Comparison of ENCODE assay signal across 8 cellular contexts in the genomic region with DNA sequence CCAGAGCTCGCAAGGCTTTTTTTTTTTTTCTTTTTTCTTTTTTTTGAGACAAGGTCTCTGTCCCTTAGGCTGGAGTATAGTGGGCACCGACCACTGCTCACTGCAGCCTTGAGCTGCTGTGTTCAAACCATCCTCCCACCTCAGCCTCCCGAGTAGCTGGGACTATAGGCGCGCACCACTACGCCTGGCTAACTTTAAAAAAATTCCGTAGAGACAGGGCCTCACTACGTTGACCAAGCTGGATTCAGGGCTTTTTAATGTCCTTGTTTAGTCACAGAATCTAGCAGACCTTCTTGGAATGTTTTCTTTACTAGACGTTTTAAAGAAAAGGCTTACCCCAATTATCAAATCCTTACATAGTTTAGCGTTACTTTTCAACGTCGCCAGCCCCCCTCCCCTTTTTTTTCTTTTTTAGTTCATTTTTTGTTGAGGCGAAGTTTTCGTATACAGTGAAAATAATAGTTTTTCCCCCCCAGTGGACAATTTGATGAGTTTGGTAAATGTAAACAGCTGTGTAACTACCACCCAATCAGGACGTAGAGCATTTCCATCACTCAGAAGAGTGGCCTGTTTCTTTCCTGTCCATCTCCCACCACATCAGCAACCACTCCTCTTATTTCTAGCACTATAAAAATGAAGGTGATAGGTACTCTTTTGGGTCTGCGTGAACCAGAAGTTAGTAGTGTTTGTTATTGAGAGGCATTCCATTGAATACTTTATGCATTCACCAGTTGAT. TPM values are rescaled to one million over a fixed set of nuclear protein-coding genes. Genes with fewer than 3 reads are reported as not detected.
DNase-seq lines count a peak whose midpoint lies in the region; ATAC-seq and TF ChIP-seq lines count a peak whose summit lies in the region.

No MANE protein-coding gene starts in this region.

- H3K4me1 ChIP-seq in Peyer's patch (peaks cover 0 to 7% (median 2%) of the 10 kb centered on the region in 4 donors), esophagus squamous epithelium (peaks cover 6 to 19% (median 11%) of the 10 kb centered on the region in 3 donors)

- H3K4me3 Mint-ChIP-seq in activated naive CD4-positive, alpha-beta T cell treated with anti-CD3 and anti-CD28 coated beads, Interleukin-2, amount 50 U/mL, for 24 hours = peak overlapping the region; percentile 84

- DNase-seq in activated naive CD4-positive, alpha-beta T cell treated with anti-CD3 and anti-CD28 coated beads, Interleukin-2, amount 50 U/mL, for 16 hours = no peak
- DNase-seq in Peyer's patch = no peak
- DNase-seq in esophagus squamous epithelium (lab: John Stamatoyannopoulos, UW) = no peak
- DNase-seq in renal cortical epithelial cell (ENCODE audit: low read depth) = peak; percentile 11
- DNase-seq in GM10266 (ENCODE audit: extremely low spot score) = no peak
- DNase-seq in stimulated activated CD4-positive, alpha-beta T cell treated with anti-CD3 and anti-CD28 coated beads, Interleukin-4, amount 100 ng/mL, for 4 hours = no peak

- H3K27me3 ChIP-seq in Peyer's patch (no peaks in the 10 kb centered on the region), esophagus squamous epithelium (no peaks in the 10 kb centered on the region)

- intact Hi-C loops in esophagus squamous epithelium (cut with DNase I) = no loop called here

- H3K27ac ChIP-seq in Peyer's patch (peak overlapping the region in 2 of 4 donors; percentile 48 to 60), esophagus squamous epithelium (peak overlapping the region; percentile 14 to 85 (median 79))

- no peak for TF ChIP-seq POLR2A in Peyer's patch (IDR thresholded peaks at IDR 0.05)
- no peak for TF ChIP-seq POLR2A in esophagus squamous epithelium (IDR thresholded peaks at IDR 0.05)

- H3K36me3 Mint-ChIP-seq in activated naive CD4-positive, alpha-beta T cell treated with anti-CD3 and anti-CD28 coated beads, Interleukin-2, amount 50 U/mL, for 24 hours = no peaks in the 10 kb centered on the region

- H3K4me3 ChIP-seq in Peyer's patch = peak overlapping the region; percentile 40 to 61 (median 50)
- H3K4me3 ChIP-seq in esophagus squamous epithelium = peak overlapping the region; percentile 39 to 67 (median 62)

- H3K9me3 ChIP-seq in Peyer's patch (no peaks in the 10 kb centered on the region), esophagus squamous epithelium (no peaks in the 10 kb centered on the region)

- H3K36me3 ChIP-seq in Peyer's patch (no peaks in the 10 kb centered on the region), esophagus squamous epithelium (no peaks in the 10 kb centered on the region)

- no peaks in the 10 kb centered on the region for H3K9me3 Mint-ChIP-seq in activated naive CD4-positive, alpha-beta T cell treated with anti-CD3 and anti-CD28 coated beads, Interleukin-2, amount 50 U/mL, for 24 hours

- no peaks in the 10 kb centered on the region for H3K27me3 Mint-ChIP-seq in activated naive CD4-positive, alpha-beta T cell treated with anti-CD3 and anti-CD28 coated beads, Interleukin-2, amount 50 U/mL, for 24 hours

- peak overlapping the region; percentile 76 for H3K27ac Mint-ChIP-seq in activated naive CD4-positive, alpha-beta T cell treated with anti-CD3 and anti-CD28 coated beads, Interleukin-2, amount 50 U/mL, for 24 hours

- TF ChIP-seq CTCF in Peyer's patch (IDR thresholded peaks at IDR 0.05) = no peak
- no peak for TF ChIP-seq CTCF in esophagus squamous epithelium (IDR thresholded peaks at IDR 0.05)
- no peak for TF ChIP-seq CTCF in GM10266 (IDR thresholded peaks at IDR 0.05; ENCODE audit: control insufficient read depth, insufficient read depth, low read depth, missing control alignments)

- no peak for ATAC-seq in GM21515 (IDR thresholded peaks at IDR 0.05; ENCODE audit: unreplicated experiment)

- WGBS in esophagus squamous epithelium, 2 donors = 32 to 50% methylated on average over 15 to 16 of the region's 16 CpGs

- peaks cover 18% of the 10 kb centered on the region for H3K4me1 Mint-ChIP-seq in activated naive CD4-positive, alpha-beta T cell treated with anti-CD3 and anti-CD28 coated beads, Interleukin-2, amount 50 U/mL, for 24 hours

RNA-seq across cellular contexts. Expression of gene DLGAP5, which starts 0.7 kb away (rescaled TPM):
- 1 to 10 TPM; 2.1 to 9.9 (median 4.4) TPM for total RNA-seq in Peyer's patch
- total RNA-seq in esophagus squamous epithelium = 10 to 100 TPM in 2 of 4 donors, 1 to 10 TPM in 2; 4.6 to 16.8 (median 9.0) TPM
- 0.94 and 29.0 TPM in 2 replicates for total RNA-seq in renal cortical epithelial cell
